ENCODE assay signal across 1 cellular context in the genomic region with DNA sequence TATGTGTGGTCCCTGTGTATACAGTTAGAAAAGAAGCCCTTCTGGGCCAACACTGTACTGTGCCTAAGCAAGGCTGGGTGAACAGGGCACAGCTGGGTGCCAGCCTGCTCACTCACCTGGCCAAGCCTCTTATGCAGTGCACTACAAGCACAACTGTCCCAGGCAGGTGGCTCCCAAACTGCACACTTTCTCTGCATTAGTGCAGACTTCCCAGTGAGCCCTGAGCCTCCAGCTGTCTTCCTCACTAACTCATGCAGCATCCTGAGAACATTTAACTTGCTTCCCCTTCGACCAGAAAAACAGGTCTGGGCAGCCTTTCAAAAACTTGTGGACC.
TF ChIP-seq lines count a peak whose summit lies in the region.

No MANE protein-coding gene starts in this region.

TF ChIP-seq in SK-N-SH treated with all-trans-retinoic acid at 6 μM for 48 hours, 23 proteins besides CTCF, POLR2A, EP300 and RAD21 (continued from another document):
- TF ChIP-seq, protein P1, sequence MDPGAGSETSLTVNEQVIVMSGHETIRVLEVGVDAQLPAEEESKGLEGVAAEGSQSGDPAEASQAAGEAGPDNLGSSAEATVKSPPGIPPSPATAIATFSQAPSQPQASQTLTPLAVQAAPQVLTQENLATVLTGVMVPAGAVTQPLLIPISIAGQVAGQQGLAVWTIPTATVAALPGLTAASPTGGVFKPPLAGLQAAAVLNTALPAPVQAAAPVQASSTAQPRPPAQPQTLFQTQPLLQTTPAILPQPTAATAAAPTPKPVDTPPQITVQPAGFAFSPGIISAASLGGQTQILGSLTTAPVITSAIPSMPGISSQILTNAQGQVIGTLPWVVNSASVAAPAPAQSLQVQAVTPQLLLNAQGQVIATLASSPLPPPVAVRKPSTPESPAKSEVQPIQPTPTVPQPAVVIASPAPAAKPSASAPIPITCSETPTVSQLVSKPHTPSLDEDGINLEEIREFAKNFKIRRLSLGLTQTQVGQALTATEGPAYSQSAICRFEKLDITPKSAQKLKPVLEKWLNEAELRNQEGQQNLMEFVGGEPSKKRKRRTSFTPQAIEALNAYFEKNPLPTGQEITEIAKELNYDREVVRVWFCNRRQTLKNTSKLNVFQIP (CRISPR knock-in tag; IDR thresholded peaks at IDR 0.05; ENCODE audit: borderline replicate concordance, low read depth), result no peak
- TF ChIP-seq, protein P2, sequence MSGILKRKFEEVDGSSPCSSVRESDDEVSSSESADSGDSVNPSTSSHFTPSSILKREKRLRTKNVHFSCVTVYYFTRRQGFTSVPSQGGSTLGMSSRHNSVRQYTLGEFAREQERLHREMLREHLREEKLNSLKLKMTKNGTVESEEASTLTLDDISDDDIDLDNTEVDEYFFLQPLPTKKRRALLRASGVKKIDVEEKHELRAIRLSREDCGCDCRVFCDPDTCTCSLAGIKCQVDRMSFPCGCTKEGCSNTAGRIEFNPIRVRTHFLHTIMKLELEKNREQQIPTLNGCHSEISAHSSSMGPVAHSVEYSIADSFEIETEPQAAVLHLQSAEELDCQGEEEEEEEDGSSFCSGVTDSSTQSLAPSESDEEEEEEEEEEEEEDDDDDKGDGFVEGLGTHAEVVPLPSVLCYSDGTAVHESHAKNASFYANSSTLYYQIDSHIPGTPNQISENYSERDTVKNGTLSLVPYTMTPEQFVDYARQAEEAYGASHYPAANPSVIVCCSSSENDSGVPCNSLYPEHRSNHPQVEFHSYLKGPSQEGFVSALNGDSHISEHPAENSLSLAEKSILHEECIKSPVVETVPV (CRISPR knock-in tag; IDR thresholded peaks at IDR 0.05), result no peak
- TF ChIP-seq PPARA (CRISPR knock-in tag; IDR thresholded peaks at IDR 0.05; ENCODE audit: borderline replicate concordance) (no peak), ARNTL (CRISPR knock-in tag; IDR thresholded peaks at IDR 0.05; ENCODE audit: borderline replicate concordance, low read depth) (no peak)
